1 cellular context compared by ENCODE assay signal in the genomic region with DNA sequence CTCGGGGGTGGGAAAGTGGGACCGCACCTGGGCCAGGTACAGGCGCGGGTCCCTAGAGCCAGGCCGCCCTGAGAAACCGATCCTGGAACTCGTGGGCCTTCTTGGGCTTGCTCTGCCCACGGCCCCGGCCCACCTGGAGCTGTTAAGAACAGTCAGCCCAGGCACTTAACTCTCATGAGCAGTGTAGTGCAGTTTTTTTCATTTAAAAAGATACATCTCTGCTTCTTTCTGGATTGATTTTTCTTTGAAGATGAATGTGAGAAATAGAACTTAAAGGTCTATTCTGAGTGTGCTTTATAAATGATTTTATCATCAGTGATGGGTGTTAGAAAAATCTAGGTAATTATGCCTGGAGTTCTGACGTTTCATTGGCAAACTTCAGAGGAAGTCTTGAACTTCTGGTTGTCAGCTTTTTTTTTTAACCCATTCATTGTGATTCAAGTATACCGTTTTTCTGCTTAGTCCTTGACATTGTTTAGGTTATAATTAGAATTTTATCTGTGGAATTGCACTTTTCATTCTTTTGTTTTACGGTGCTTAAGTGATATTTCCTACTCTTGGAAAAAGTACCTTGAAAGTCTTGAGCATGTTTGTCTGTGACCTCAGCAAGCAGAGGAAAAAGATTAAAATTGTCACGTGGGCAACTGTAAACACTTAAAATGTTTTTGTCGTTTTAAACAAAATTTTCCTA.
TF ChIP-seq lines count a peak whose summit lies in the region.

No MANE protein-coding gene starts in this region.

TF ChIP-seq in GM23338, 12 proteins besides CTCF, POLR2A, EP300 and RAD21 (continued from another document):
- TF ChIP-seq, protein P1, sequence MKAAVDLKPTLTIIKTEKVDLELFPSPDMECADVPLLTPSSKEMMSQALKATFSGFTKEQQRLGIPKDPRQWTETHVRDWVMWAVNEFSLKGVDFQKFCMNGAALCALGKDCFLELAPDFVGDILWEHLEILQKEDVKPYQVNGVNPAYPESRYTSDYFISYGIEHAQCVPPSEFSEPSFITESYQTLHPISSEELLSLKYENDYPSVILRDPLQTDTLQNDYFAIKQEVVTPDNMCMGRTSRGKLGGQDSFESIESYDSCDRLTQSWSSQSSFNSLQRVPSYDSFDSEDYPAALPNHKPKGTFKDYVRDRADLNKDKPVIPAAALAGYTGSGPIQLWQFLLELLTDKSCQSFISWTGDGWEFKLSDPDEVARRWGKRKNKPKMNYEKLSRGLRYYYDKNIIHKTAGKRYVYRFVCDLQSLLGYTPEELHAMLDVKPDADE (IDR thresholded peaks at IDR 0.05) = no peak
- TF ChIP-seq NANOG (IDR thresholded peaks at IDR 0.05; ENCODE audit: borderline replicate concordance) = no peak
